ENCODE assay signal across 1 cellular context in the genomic region with DNA sequence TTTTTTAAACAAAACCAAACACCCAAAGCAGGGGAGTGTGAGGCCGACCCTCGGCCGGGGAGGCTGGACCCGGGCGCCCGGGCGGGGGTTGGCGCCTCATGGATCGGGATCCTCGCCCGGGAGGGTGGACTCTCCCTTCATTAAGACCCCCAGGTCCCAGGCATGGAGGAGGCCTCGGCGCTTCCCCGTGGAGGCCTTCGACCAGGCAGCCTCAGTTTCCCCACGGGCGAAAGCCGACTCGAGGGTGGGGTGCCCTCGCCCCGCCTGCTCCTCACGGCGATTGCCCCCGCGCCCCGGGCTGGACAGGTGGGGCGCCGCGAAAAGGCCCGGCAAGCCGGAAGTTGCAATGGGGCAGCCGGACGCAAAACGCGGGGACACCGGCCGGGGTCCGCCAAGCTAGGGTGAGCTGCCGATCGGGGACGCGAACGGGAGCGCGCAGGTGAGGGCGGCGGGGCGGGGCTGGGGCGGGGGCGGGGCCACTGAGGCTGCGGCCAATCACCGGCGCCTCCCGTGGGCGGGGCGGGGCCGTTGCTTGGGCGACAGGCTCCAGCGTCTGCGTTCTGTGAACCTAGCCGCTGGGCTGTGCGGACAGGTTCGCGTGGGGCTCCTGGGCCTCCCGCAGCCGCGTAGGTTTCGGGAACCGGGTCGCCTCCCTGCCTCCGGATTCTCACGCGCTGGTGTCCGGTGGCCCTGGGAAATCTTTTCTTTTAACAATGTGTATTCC.
TF ChIP-seq lines count a peak whose summit lies in the region.

No MANE protein-coding gene starts in this region.

TF ChIP-seq in HepG2, 621 proteins besides CTCF, POLR2A, EP300 and RAD21 (continued from another document and continues in another):
- TF ChIP-seq, protein P1, sequence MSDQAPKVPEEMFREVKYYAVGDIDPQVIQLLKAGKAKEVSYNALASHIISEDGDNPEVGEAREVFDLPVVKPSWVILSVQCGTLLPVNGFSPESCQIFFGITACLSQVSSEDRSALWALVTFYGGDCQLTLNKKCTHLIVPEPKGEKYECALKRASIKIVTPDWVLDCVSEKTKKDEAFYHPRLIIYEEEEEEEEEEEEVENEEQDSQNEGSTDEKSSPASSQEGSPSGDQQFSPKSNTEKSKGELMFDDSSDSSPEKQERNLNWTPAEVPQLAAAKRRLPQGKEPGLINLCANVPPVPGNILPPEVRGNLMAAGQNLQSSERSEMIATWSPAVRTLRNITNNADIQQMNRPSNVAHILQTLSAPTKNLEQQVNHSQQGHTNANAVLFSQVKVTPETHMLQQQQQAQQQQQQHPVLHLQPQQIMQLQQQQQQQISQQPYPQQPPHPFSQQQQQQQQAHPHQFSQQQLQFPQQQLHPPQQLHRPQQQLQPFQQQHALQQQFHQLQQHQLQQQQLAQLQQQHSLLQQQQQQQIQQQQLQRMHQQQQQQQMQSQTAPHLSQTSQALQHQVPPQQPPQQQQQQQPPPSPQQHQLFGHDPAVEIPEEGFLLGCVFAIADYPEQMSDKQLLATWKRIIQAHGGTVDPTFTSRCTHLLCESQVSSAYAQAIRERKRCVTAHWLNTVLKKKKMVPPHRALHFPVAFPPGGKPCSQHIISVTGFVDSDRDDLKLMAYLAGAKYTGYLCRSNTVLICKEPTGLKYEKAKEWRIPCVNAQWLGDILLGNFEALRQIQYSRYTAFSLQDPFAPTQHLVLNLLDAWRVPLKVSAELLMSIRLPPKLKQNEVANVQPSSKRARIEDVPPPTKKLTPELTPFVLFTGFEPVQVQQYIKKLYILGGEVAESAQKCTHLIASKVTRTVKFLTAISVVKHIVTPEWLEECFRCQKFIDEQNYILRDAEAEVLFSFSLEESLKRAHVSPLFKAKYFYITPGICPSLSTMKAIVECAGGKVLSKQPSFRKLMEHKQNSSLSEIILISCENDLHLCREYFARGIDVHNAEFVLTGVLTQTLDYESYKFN (CRISPR knock-in tag; conservative IDR thresholded peaks at IDR 0.05), result peak; percentile 36; the same call in 1 of the 2 replicates
- TF ChIP-seq, protein P2, sequence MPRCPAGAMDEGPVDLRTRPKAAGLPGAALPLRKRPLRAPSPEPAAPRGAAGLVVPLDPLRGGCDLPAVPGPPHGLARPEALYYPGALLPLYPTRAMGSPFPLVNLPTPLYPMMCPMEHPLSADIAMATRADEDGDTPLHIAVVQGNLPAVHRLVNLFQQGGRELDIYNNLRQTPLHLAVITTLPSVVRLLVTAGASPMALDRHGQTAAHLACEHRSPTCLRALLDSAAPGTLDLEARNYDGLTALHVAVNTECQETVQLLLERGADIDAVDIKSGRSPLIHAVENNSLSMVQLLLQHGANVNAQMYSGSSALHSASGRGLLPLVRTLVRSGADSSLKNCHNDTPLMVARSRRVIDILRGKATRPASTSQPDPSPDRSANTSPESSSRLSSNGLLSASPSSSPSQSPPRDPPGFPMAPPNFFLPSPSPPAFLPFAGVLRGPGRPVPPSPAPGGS (CRISPR knock-in tag; IDR thresholded peaks at IDR 0.05), result no peak
- TF ChIP-seq MLLT10 (CRISPR knock-in tag; IDR thresholded peaks at IDR 0.05) (no peak), ZNF329 (CRISPR knock-in tag; IDR thresholded peaks at IDR 0.05; ENCODE audit: low read depth) (no peak), SOX6 (IDR thresholded peaks at IDR 0.05) (no peak), SOX6 (CRISPR knock-in tag; IDR thresholded peaks at IDR 0.05) (peak; percentile 61), ZNF121 (CRISPR knock-in tag; IDR thresholded peaks at IDR 0.05) (0 out of 2 replicates have a peak, but pooled peaks have one; percentile 30), SALL2 (CRISPR knock-in tag; IDR thresholded peaks at IDR 0.05) (peak; percentile 7; the same call in 1 of the 2 replicates), ZNF781 (CRISPR knock-in tag; IDR thresholded peaks at IDR 0.05; ENCODE audit: borderline replicate concordance, not compliant biosample characterization) (peak; percentile 44), KDM1A (CRISPR knock-in tag; IDR thresholded peaks at IDR 0.05) (no peak), PAX8 (CRISPR knock-in tag; IDR thresholded peaks at IDR 0.05; ENCODE audit: borderline replicate concordance) (no peak), ZNF484 (CRISPR knock-in tag; IDR thresholded peaks at IDR 0.05; ENCODE audit: borderline replicate concordance, low read depth) (no peak), ZNF253 (CRISPR knock-in tag; IDR thresholded peaks at IDR 0.05; ENCODE audit: borderline replicate concordance) (no peak), ZBTB3 (CRISPR knock-in tag; IDR thresholded peaks at IDR 0.05; ENCODE audit: borderline replicate concordance, low read depth) (no peak), HIVEP1 (CRISPR knock-in tag; IDR thresholded peaks at IDR 0.05) (peak; percentile 89), HMG20B (CRISPR knock-in tag; conservative IDR thresholded peaks at IDR 0.05) (no peak), TP53 (CRISPR knock-in tag; conservative IDR thresholded peaks at IDR 0.05) (no peak), ZNF724P (CRISPR knock-in tag; IDR thresholded peaks at IDR 0.05; ENCODE audit: borderline replicate concordance) (peak; percentile 39; the same call in 1 of the 2 replicates), NFIC (IDR thresholded peaks at IDR 0.05; ENCODE audit: low read length) (no peak), ZNF251 (CRISPR knock-in tag; IDR thresholded peaks at IDR 0.05) (no peak), BHLHE40 (IDR thresholded peaks at IDR 0.05; ENCODE audit: low read length) (0 out of 2 replicates have a peak, but pooled peaks have one; percentile 28), ZNF34 (CRISPR knock-in tag; IDR thresholded peaks at IDR 0.05; ENCODE audit: borderline replicate concordance) (no peak), ZFP1 (CRISPR knock-in tag; IDR thresholded peaks at IDR 0.05) (peak; percentile 32; the same call in 1 of the 2 replicates), GABPA (IDR thresholded peaks at IDR 0.05; ENCODE audit: low read depth, low read length) (peak; percentile 94), GABPA (CRISPR knock-in tag; IDR thresholded peaks at IDR 0.05; ENCODE audit: low read depth) (peak; percentile 91), AGO1 (IDR thresholded peaks at IDR 0.05; ENCODE audit: low read depth, low read length, poor library complexity, severe bottlenecking) (no peak), ZNF136 (CRISPR knock-in tag; IDR thresholded peaks at IDR 0.05; ENCODE audit: low read depth) (0 out of 2 replicates have a peak, but pooled peaks have one; percentile 64), HNRNPUL1 (IDR thresholded peaks at IDR 0.05; ENCODE audit: low read depth, low read length) (no peak), RELA (CRISPR knock-in tag; IDR thresholded peaks at IDR 0.05) (no peak)
- TF ChIP-seq, protein P3, sequence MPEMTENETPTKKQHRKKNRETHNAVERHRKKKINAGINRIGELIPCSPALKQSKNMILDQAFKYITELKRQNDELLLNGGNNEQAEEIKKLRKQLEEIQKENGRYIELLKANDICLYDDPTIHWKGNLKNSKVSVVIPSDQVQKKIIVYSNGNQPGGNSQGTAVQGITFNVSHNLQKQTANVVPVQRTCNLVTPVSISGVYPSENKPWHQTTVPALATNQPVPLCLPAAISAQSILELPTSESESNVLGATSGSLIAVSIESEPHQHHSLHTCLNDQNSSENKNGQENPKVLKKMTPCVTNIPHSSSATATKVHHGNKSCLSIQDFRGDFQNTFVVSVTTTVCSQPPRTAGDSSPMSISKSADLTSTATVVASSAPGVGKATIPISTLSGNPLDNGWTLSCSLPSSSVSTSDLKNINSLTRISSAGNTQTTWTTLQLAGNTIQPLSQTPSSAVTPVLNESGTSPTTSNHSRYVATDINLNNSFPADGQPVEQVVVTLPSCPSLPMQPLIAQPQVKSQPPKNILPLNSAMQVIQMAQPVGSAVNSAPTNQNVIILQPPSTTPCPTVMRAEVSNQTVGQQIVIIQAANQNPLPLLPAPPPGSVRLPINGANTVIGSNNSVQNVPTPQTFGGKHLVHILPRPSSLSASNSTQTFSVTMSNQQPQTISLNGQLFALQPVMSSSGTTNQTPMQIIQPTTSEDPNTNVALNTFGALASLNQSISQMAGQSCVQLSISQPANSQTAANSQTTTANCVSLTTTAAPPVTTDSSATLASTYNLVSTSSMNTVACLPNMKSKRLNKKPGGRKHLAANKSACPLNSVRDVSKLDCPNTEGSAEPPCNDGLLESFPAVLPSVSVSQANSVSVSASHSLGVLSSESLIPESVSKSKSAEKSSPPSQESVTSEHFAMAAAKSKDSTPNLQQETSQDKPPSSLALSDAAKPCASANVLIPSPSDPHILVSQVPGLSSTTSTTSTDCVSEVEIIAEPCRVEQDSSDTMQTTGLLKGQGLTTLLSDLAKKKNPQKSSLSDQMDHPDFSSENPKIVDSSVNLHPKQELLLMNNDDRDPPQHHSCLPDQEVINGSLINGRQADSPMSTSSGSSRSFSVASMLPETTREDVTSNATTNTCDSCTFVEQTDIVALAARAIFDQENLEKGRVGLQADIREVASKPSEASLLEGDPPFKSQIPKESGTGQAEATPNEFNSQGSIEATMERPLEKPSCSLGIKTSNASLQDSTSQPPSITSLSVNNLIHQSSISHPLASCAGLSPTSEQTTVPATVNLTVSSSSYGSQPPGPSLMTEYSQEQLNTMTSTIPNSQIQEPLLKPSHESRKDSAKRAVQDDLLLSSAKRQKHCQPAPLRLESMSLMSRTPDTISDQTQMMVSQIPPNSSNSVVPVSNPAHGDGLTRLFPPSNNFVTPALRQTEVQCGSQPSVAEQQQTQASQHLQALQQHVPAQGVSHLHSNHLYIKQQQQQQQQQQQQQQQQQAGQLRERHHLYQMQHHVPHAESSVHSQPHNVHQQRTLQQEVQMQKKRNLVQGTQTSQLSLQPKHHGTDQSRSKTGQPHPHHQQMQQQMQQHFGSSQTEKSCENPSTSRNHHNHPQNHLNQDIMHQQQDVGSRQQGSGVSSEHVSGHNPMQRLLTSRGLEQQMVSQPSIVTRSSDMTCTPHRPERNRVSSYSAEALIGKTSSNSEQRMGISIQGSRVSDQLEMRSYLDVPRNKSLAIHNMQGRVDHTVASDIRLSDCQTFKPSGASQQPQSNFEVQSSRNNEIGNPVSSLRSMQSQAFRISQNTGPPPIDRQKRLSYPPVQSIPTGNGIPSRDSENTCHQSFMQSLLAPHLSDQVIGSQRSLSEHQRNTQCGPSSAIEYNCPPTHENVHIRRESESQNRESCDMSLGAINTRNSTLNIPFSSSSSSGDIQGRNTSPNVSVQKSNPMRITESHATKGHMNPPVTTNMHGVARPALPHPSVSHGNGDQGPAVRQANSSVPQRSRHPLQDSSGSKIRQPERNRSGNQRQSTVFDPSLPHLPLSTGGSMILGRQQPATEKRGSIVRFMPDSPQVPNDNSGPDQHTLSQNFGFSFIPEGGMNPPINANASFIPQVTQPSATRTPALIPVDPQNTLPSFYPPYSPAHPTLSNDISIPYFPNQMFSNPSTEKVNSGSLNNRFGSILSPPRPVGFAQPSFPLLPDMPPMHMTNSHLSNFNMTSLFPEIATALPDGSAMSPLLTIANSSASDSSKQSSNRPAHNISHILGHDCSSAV (CRISPR knock-in tag; IDR thresholded peaks at IDR 0.05; ENCODE audit: borderline replicate concordance), result no peak
- TF ChIP-seq, protein P4, sequence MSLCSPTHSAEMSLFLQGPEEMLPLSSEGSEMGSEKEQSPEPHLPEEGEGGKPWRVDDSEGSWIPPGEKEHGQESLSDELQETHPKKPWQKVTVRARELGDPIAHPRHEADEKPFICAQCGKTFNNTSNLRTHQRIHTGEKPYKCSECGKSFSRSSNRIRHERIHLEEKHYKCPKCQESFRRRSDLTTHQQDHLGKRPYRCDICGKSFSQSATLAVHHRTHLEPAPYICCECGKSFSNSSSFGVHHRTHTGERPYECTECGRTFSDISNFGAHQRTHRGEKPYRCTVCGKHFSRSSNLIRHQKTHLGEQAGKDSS (CRISPR knock-in tag; IDR thresholded peaks at IDR 0.05; ENCODE audit: borderline replicate concordance, low read depth), result peak; percentile 78; the same call in 1 of the 2 replicates
- TF ChIP-seq, protein P5, sequence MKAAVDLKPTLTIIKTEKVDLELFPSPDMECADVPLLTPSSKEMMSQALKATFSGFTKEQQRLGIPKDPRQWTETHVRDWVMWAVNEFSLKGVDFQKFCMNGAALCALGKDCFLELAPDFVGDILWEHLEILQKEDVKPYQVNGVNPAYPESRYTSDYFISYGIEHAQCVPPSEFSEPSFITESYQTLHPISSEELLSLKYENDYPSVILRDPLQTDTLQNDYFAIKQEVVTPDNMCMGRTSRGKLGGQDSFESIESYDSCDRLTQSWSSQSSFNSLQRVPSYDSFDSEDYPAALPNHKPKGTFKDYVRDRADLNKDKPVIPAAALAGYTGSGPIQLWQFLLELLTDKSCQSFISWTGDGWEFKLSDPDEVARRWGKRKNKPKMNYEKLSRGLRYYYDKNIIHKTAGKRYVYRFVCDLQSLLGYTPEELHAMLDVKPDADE (CRISPR knock-in tag; IDR thresholded peaks at IDR 0.05), result no peak
- TF ChIP-seq, protein P6, sequence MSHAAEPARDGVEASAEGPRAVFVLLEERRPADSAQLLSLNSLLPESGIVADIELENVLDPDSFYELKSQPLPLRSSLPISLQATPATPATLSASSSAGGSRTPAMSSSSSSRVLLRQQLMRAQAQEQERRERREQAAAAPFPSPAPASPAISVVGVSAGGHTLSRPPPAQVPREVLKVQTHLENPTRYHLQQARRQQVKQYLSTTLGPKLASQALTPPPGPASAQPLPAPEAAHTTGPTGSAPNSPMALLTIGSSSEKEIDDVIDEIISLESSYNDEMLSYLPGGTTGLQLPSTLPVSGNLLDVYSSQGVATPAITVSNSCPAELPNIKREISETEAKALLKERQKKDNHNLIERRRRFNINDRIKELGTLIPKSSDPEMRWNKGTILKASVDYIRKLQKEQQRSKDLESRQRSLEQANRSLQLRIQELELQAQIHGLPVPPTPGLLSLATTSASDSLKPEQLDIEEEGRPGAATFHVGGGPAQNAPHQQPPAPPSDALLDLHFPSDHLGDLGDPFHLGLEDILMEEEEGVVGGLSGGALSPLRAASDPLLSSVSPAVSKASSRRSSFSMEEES (CRISPR knock-in tag; IDR thresholded peaks at IDR 0.05), result no peak
- TF ChIP-seq, protein P7, sequence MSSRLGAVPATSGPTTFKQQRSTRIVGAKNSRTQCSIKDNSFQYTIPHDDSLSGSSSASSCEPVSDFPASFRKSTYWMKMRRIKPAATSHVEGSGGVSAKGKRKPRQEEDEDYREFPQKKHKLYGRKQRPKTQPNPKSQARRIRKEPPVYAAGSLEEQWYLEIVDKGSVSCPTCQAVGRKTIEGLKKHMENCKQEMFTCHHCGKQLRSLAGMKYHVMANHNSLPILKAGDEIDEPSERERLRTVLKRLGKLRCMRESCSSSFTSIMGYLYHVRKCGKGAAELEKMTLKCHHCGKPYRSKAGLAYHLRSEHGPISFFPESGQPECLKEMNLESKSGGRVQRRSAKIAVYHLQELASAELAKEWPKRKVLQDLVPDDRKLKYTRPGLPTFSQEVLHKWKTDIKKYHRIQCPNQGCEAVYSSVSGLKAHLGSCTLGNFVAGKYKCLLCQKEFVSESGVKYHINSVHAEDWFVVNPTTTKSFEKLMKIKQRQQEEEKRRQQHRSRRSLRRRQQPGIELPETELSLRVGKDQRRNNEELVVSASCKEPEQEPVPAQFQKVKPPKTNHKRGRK (CRISPR knock-in tag; IDR thresholded peaks at IDR 0.05), result no peak
- TF ChIP-seq, protein P8, sequence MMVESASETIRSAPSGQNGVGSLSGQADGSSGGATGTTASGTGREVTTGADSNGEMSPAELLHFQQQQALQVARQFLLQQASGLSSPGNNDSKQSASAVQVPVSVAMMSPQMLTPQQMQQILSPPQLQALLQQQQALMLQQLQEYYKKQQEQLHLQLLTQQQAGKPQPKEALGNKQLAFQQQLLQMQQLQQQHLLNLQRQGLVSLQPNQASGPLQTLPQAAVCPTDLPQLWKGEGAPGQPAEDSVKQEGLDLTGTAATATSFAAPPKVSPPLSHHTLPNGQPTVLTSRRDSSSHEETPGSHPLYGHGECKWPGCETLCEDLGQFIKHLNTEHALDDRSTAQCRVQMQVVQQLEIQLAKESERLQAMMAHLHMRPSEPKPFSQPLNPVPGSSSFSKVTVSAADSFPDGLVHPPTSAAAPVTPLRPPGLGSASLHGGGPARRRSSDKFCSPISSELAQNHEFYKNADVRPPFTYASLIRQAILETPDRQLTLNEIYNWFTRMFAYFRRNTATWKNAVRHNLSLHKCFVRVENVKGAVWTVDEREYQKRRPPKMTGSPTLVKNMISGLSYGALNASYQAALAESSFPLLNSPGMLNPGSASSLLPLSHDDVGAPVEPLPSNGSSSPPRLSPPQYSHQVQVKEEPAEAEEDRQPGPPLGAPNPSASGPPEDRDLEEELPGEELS (CRISPR knock-in tag; IDR thresholded peaks at IDR 0.05), result no peak; the same call in none of the 2 replicates
